In genomic region chr2:239921843-239922242, GRCh38 we compare ENCODE assay signal across 9 cellular contexts.
"Had no signal": no experiment of that assay in that cellular context is flagged by ENCODE, and none has a peak within 500 bp of the region (broad histone marks: within the 10 kb centered on the region; RNA-seq: fewer than 3 reads in every experiment).

No MANE protein-coding gene starts in this region.

- H3K4me3 Mint-ChIP-seq: GM23338, H9, HFFc6, IgD-negative memory B cell had no signal

- H2AFZ ChIP-seq: GM23338 had no signal

- H3K27ac Mint-ChIP-seq: GM23338, HFFc6, IgD-negative memory B cell had no signal

- DNase-seq: HCEC 1CT, HFFc6, KBM-7 had no signal

- ATAC-seq: GM23338 had no signal

- H3K4me1 Mint-ChIP-seq: GM23338, H9, IgD-negative memory B cell had no signal

- FAIRE-seq: H1, H54, HTR-8/SVneo had no signal

- H3K4me3 ChIP-seq: GM23338 had no signal

- H3K4me2 ChIP-seq: GM23338 had no signal
